ENCODE assay signal across 7 cellular contexts in the genomic region with DNA sequence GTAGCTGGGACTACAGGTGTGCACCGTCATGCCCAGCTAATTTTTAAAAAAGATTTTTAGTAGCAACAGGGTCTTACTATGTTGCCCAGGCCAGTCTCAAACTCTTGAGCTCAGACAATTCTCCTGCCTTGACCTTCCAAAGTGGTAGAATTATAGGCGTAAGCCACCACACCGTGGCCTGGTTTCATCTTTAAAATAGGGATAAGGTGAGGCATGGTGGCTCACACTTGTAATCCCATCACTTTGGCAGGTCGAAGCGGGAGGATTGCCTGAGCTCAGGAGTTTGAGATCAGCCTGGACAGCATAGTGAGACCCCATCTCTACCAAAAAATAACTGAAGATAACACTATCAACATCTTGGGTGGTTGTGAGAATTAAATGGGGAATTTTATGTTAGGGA.
DNase-seq lines count a peak whose midpoint lies in the region; ATAC-seq and TF ChIP-seq lines count a peak whose summit lies in the region.
"Not testable (repeated sequence)": the region's sequence is repeated elsewhere in the genome, so short reads cannot be mapped to it uniquely, and the experiment has no call there.

No MANE protein-coding gene starts in this region.

- WGBS in spleen, 5 donors = 96 to 98% (median 97%) methylated on average over 4 of the region's 5 CpGs

- H3K36me3 ChIP-seq in spleen = not testable (repeated sequence)

- not testable (repeated sequence) for TF ChIP-seq POLR2A in spleen (IDR thresholded peaks at IDR 0.05)

- not testable (repeated sequence) for H3K27me3 ChIP-seq in spleen (replicated peaks in 1 of 7)

- H3K27me3 Mint-ChIP-seq in activated naive CD8-positive, alpha-beta T cell treated with anti-CD3 and anti-CD28 coated beads, Interleukin-2, amount 50 U/mL, for 24 hours = not testable (repeated sequence)

- H3K4me3 ChIP-seq in coronary artery, spleen: not testable (repeated sequence)

- DNase-seq in G401 (ENCODE audit: low spot score) = peak; percentile 0
- not testable (repeated sequence) for DNase-seq in activated naive CD8-positive, alpha-beta T cell treated with anti-CD3 and anti-CD28 coated beads, Interleukin-2, amount 50 U/mL, for 24 hours
- DNase-seq in coronary artery (ENCODE audit: low spot score) = peak; percentile 8
- peak; percentile 7 for DNase-seq in Right ventricle myocardium inferior (ENCODE audit: missing footprints)
- DNase-seq in kidney tubule cell (ENCODE audit: low spot score) = peak; percentile 1
- peak; percentile 19 for DNase-seq in omental fat pad (ENCODE audit: low spot score)
- DNase-seq in spleen = peak; percentile 18

- H3K9me3 ChIP-seq in spleen = not testable (repeated sequence)

- not testable (repeated sequence) for H3K27ac ChIP-seq in coronary artery, spleen

- ATAC-seq in activated naive CD8-positive, alpha-beta T cell treated with anti-CD3 and anti-CD28 coated beads, Interleukin-2, amount 50 U/mL, for 24 hours = peak; percentile 11
- ATAC-seq in Right ventricle myocardium inferior; omental fat pad (ENCODE audit: low FRiP score): not testable (repeated sequence)

- not testable (repeated sequence) for H3K27ac Mint-ChIP-seq in activated naive CD8-positive, alpha-beta T cell treated with anti-CD3 and anti-CD28 coated beads, Interleukin-2, amount 50 U/mL, for 24 hours

- TF ChIP-seq CTCF in coronary artery (IDR thresholded peaks at IDR 0.05); omental fat pad (IDR thresholded peaks at IDR 0.05); spleen (IDR thresholded peaks at IDR 0.05 in 8 of 11, conservative IDR thresholded peaks at IDR 0.05 in 3 of 11): not testable (repeated sequence)

- H3K4me1 ChIP-seq in spleen = not testable (repeated sequence)

- H3K4me3 Mint-ChIP-seq in activated naive CD8-positive, alpha-beta T cell treated with anti-CD3 and anti-CD28 coated beads, Interleukin-2, amount 50 U/mL, for 24 hours = not testable (repeated sequence)

- intact Hi-C loops in Right ventricle myocardium inferior (cut with DNase I); spleen (cut with DNase I; ENCODE audit: low total_unique reads): not testable (repeated sequence)

- not testable (repeated sequence) for H3K36me3 Mint-ChIP-seq in activated naive CD8-positive, alpha-beta T cell treated with anti-CD3 and anti-CD28 coated beads, Interleukin-2, amount 50 U/mL, for 24 hours (ENCODE audit: low read depth)

- H3K9me3 Mint-ChIP-seq in activated naive CD8-positive, alpha-beta T cell treated with anti-CD3 and anti-CD28 coated beads, Interleukin-2, amount 50 U/mL, for 24 hours = not testable (repeated sequence)

- not testable (repeated sequence) for H3K4me1 Mint-ChIP-seq in activated naive CD8-positive, alpha-beta T cell treated with anti-CD3 and anti-CD28 coated beads, Interleukin-2, amount 50 U/mL, for 24 hours

- in situ Hi-C loops in G401 (cut with HindIII; ENCODE audit: low sequenced_read_pairs) = not testable (repeated sequence)
